9 cellular contexts compared by ENCODE assay signal in the genomic region with DNA sequence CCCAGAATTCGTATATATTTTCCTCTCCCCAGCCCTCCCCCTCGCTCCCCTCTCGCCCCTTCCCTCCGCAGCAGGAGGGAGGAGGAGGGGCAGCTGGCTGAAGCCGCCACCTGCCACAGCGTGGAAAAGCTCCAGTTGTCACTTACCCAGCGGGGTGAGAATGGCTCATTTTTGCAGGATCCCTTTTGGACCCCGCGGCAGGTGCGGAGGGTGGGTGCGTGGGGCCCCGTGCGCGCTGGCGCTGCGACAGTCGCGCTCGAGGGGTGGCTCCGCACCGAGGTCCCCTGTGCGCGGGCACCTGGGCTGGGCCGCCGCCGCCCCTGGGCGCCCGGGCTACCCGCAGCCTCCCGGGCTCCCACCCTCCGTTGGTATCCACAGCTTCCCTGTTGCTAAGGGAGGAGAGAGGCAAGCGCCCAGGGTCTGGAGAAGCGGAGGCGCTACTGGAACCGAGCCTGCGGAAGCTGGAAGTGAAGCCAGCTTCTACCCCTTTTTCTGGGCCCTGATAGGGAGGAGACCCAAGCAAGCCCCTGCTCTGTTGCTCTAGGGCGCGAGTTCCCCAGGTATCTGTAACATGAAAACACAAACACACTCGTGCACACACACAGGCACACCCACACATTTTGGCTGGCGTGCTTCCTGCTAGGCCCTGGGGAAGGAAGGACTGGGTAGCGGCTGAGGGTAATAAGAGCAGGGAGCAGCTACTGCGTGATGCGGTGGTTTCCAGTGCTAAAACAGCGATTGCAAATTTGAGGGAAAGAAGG. TPM values are rescaled to one million over a fixed set of nuclear protein-coding genes. Genes with fewer than 3 reads are reported as not detected.
DNase-seq lines count a peak whose midpoint lies in the region; ATAC-seq and TF ChIP-seq lines count a peak whose summit lies in the region.
"Had no signal": no experiment of that assay in that cellular context is flagged by ENCODE, and none has a peak within 500 bp of the region (broad histone marks: within the 10 kb centered on the region; RNA-seq: fewer than 3 reads in every experiment).

A gene with protein sequence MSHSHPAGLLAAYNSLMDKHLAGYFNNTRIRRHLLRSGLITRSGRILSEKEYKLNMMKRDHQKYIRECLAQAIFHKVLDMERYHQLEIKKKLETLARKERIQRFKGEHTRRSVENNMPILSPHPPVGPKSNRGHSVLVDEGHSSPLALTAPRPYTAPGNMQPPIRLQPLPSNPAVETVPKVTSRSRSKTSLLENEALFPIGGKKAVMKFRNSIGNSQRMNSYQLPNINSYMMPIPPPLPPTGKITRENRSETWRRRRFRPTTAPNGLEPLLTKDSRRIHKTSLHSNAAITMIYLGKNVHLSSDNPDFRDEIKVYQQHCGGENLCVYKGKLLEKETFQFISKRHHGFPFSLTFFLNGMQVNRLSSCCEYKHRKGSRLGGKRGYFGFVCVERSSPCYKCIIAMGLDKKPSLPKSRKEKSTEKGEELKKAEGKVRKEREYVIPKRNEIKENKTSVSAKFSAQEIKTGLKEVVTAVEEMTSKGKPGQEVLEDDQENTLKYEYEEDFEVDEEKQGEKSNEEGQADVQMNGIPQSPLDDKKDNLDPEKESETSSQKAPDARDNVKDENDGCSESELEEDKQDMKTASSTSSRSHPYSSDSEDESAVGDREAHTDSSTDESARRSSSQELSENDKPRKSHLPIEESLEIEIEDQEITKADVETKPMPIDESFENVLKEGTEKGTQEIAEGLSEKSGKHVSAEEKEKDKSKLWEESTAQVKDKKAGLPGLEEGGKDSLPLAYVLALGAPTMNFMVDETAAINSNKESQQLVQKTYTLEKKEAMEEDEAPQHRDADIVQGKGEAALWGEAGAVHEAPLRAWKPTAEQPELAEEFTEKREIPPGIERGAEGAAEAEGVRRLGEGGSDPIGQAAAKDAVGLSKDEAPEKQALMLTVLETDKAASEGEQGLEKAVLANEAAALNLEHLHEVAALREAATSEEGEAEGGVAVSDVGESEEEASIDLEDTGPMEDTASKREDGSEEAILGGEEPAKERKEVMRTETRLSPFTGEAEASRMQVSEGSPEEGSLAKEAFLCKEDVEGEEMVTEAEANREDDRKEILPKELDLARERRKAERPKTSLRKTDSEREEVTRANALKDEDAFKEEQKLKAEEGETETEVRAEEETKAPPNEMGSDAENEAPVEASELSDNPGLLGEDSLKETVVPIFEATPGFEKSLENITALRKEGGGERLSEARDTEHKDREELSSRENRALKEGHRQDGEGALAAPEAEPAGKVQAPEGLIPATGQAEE (N-terminal part only) (minus strand): TSS at position 442 of the 761 bp plus-strand sequence. CDS start 273 bp downstream, at position 169.

- peaks cover 4 to 6% of the 10 kb centered on the region in 2 donors for H3K9me3 Mint-ChIP-seq in activated T-cell treated with anti-CD3 and anti-CD28 coated beads, Interleukin-2, amount 50 U/mL, for 72 hours
- peaks cover 14% of the 10 kb centered on the region for H3K9me3 Mint-ChIP-seq in nephron
- H3K9me3 Mint-ChIP-seq: T-helper 1 cell treated with Interleukin-12 subunit alpha and Interleukin-12 subunit beta and Interleukin-4 antibody, amounts not matched to agents 30 μg/mL and 1 μg/mL, for 36 hours had no signal

- ATAC-seq in activated T-cell treated with anti-CD3 and anti-CD28 coated beads, Interleukin-2, amount 50 U/mL, for 72 hours (replicated peaks in 1 of 2), result peak in 1 of 2 donors; percentile 9
- ATAC-seq in HG03521 (IDR thresholded peaks at IDR 0.05; ENCODE audit: unreplicated experiment) (peak; percentile 47), esophagus mucosa (no peak)

- H3K27me3 Mint-ChIP-seq in activated T-cell treated with anti-CD3 and anti-CD28 coated beads, Interleukin-2, amount 50 U/mL, for 72 hours (ENCODE audit: low read depth), result peaks cover 51% of the 10 kb centered on the region
- no peaks in the 10 kb centered on the region for H3K27me3 Mint-ChIP-seq in nephron (ENCODE audit: low read depth)

- no peak within 1 kb of the TSS for H3K27ac Mint-ChIP-seq in activated T-cell treated with anti-CD3 and anti-CD28 coated beads, Interleukin-2, amount 50 U/mL, for 72 hours
- H3K27ac Mint-ChIP-seq in nephron, result no peak within 1 kb of the TSS
- H3K27ac Mint-ChIP-seq: T-helper 1 cell treated with Interleukin-12 subunit alpha and Interleukin-12 subunit beta and Interleukin-4 antibody, amounts not matched to agents 30 μg/mL and 1 μg/mL, for 36 hours had no signal

- peak within 1 kb of the TSS; percentile 65 for H3K27ac ChIP-seq in cingulate gyrus (ENCODE audit: low read depth, low read length)

- peaks cover 6% of the 10 kb centered on the region for H3K4me1 Mint-ChIP-seq in activated T-cell treated with anti-CD3 and anti-CD28 coated beads, Interleukin-2, amount 50 U/mL, for 72 hours (ENCODE audit: low read depth)
- peaks cover 18% of the 10 kb centered on the region for H3K4me1 Mint-ChIP-seq in nephron

- TF ChIP-seq CTCF in nephron (IDR thresholded peaks at IDR 0.05; ENCODE audit: unreplicated experiment in 3 of 3), result no peak

- no peak for DNase-seq in activated T-cell treated with anti-CD3 and anti-CD28 coated beads, Interleukin-2, amount 50 U/mL, for 72 hours
- DNase-seq in activated T-cell treated with anti-CD3 and anti-CD28 coated beads, Interleukin-2, amount 50 U/mL, for 1 hour, result no peak
- DNase-seq in GF-D8 (lab: John Stamatoyannopoulos, UW), result no peak
- no peak for DNase-seq in stimulated activated CD4-positive, alpha-beta T cell treated with anti-CD3 and anti-CD28 coated beads, Interleukin-2, amount 100 ng/mL, for 48 hours

- H3K4me3 Mint-ChIP-seq in activated T-cell treated with anti-CD3 and anti-CD28 coated beads, Interleukin-2, amount 50 U/mL, for 72 hours, result peak within 1 kb of the TSS; percentile 22 to 28
- peak within 1 kb of the TSS; percentile 68 to 73 (median 71) for H3K4me3 Mint-ChIP-seq in nephron
- H3K4me3 Mint-ChIP-seq: T-helper 1 cell treated with Interleukin-12 subunit alpha and Interleukin-12 subunit beta and Interleukin-4 antibody, amounts not matched to agents 30 μg/mL and 1 μg/mL, for 36 hours had no signal

- peaks cover 0 to 4% of the 10 kb centered on the region in 2 donors for H3K36me3 Mint-ChIP-seq in activated T-cell treated with anti-CD3 and anti-CD28 coated beads, Interleukin-2, amount 50 U/mL, for 72 hours (ENCODE audit: insufficient read depth in 2 of 2)
- H3K36me3 Mint-ChIP-seq in nephron (ENCODE audit: low read depth), result peaks cover 4% of the 10 kb centered on the region

RNA-seq across cellular contexts. Expression of the gene that starts here (rescaled TPM):
- total RNA-seq in activated T-cell treated with anti-CD3 and anti-CD28 coated beads, Interleukin-2, amount 50 U/mL, for 72 hours, result not detected
- total RNA-seq in esophagus mucosa, result not detected
